In the genomic region with DNA sequence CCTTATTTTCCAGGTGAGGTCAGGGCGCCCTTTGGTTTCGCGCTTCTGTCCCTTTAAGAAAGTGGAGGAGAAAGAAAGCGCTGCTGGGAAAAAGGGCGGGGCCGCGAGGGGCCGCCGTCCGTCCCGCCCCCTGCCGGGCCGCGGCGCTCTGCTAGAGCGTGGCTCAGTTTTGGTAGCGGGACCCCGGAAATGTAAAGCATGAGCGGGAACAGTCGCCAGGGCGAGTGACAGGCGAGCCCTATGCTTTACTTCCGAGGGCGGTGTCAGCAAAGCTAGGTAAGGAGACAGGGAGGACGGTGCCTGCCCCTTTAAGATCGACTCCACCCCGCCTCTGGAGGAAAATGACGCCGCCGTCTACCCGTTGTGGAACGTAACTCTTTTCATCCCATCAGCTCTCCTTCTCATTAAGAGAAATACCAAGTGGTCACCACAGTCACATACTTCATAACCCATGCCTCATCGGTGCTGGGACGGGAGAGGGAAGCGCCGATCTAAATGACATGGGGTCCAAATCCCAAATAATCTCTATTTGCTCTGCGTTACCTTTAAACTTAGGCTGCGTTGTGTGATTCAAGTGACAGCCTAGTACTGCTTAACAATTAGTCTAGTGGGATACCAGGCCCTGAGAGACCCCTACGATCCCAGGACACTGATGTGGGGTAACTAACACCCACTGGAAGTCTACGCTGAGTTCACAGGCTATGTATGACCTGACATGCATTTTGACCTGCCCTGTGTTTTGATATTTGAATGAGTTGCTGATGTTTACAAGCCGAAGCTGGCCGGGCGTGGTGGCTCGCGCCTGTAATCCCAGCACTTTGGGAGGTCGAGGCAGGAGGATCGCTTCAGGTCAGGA, we compare ENCODE assay signal across 1 cellular context.
A peak's percentile ranks its signal among the peaks of the same experiment; 100 is the strongest.
TF ChIP-seq lines count a peak whose summit lies in the region.

A gene with protein sequence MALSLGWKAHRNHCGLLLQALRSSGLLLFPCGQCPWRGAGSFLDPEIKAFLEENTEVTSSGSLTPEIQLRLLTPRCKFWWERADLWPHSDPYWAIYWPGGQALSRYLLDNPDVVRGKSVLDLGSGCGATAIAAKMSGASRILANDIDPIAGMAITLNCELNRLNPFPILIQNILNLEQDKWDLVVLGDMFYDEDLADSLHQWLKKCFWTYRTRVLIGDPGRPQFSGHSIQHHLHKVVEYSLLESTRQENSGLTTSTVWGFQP (plus strand): TSS at position 602 of the 856 bp plus-strand sequence. CDS start 2,266 bp downstream, outside the sequence.

TF ChIP-seq in GM12878, 131 proteins besides CTCF, POLR2A, EP300 and RAD21 (continued from another document and continues in another):
- TF ChIP-seq SRF (IDR thresholded peaks at IDR 0.05; ENCODE audit: low read depth in 2 of 2, low read length in 2 of 2) (0 out of 4 replicates have a peak, but pooled peaks of 1 of the 2 experiments have one; percentile 30), IKZF2 (IDR thresholded peaks at IDR 0.05) (no peak), ESRRA (IDR thresholded peaks at IDR 0.05; ENCODE audit: low read length) (peak; percentile 29; the same call in 1 of the 2 replicates), ZNF217 (IDR thresholded peaks at IDR 0.05) (no peak), STAT1 (conservative IDR thresholded peaks at IDR 0.05) (no peak; the same call in 1 of the 2 replicates), HCFC1 (IDR thresholded peaks at IDR 0.05; ENCODE audit: low read length) (no peak), MXI1 (IDR thresholded peaks at IDR 0.05; ENCODE audit: low read depth, low read length) (peak; percentile 85), TAF1 (IDR thresholded peaks at IDR 0.05; ENCODE audit: borderline replicate concordance, low read depth, low read length) (0 out of 2 replicates have a peak, but pooled peaks have one; percentile 4), BRCA1 (IDR thresholded peaks at IDR 0.05; ENCODE audit: low read depth, low read length) (no peak), NR2F1 (conservative IDR thresholded peaks at IDR 0.05) (no peak; the same call in 1 of the 2 replicates), MTA3 (IDR thresholded peaks at IDR 0.05; ENCODE audit: borderline replicate concordance, low read length) (no peak), PAX8 (IDR thresholded peaks at IDR 0.05) (no peak), BMI1 (IDR thresholded peaks at IDR 0.05; ENCODE audit: borderline replicate concordance) (no peak), TBL1XR1 (IDR thresholded peaks at IDR 0.05; ENCODE audit: low read depth, low read length) (0 out of 2 replicates have a peak, but pooled peaks have one; percentile 53), SP1 (IDR thresholded peaks at IDR 0.05; ENCODE audit: low read depth, low read length) (peak; percentile 68), JUND (IDR thresholded peaks at IDR 0.05; ENCODE audit: low read depth, low read length) (0 out of 2 replicates have a peak, but pooled peaks have one; percentile 30), YBX1 (IDR thresholded peaks at IDR 0.05) (no peak), NBN (IDR thresholded peaks at IDR 0.05) (peak; percentile 59; the same call in 1 of the 2 replicates), RFX5 (IDR thresholded peaks at IDR 0.05; ENCODE audit: low read depth, low read length) (0 out of 2 replicates have a peak, but pooled peaks have one; percentile 35), CREM (IDR thresholded peaks at IDR 0.05; ENCODE audit: low read depth) (peak; percentile 29; the same call in 1 of the 2 replicates), POU2F2 (IDR thresholded peaks at IDR 0.05; ENCODE audit: borderline replicate concordance, low read depth, low read length) (0 out of 3 replicates have a peak, but pooled peaks have one; percentile 2), ZNF207 (IDR thresholded peaks at IDR 0.05; ENCODE audit: borderline replicate concordance) (0 out of 2 replicates have a peak, but pooled peaks have one; percentile 35), MTA2 (IDR thresholded peaks at IDR 0.05; ENCODE audit: low read depth) (peak; percentile 28), CREB1 (IDR thresholded peaks at IDR 0.05; ENCODE audit: low read depth) (peak; percentile 82), POLR2AphosphoS5 (IDR thresholded peaks at IDR 0.05; ENCODE audit: low read length) (peak; percentile 71), NFIC (IDR thresholded peaks at IDR 0.05; ENCODE audit: low read depth, low read length) (no peak)
- TF ChIP-seq, protein P1, sequence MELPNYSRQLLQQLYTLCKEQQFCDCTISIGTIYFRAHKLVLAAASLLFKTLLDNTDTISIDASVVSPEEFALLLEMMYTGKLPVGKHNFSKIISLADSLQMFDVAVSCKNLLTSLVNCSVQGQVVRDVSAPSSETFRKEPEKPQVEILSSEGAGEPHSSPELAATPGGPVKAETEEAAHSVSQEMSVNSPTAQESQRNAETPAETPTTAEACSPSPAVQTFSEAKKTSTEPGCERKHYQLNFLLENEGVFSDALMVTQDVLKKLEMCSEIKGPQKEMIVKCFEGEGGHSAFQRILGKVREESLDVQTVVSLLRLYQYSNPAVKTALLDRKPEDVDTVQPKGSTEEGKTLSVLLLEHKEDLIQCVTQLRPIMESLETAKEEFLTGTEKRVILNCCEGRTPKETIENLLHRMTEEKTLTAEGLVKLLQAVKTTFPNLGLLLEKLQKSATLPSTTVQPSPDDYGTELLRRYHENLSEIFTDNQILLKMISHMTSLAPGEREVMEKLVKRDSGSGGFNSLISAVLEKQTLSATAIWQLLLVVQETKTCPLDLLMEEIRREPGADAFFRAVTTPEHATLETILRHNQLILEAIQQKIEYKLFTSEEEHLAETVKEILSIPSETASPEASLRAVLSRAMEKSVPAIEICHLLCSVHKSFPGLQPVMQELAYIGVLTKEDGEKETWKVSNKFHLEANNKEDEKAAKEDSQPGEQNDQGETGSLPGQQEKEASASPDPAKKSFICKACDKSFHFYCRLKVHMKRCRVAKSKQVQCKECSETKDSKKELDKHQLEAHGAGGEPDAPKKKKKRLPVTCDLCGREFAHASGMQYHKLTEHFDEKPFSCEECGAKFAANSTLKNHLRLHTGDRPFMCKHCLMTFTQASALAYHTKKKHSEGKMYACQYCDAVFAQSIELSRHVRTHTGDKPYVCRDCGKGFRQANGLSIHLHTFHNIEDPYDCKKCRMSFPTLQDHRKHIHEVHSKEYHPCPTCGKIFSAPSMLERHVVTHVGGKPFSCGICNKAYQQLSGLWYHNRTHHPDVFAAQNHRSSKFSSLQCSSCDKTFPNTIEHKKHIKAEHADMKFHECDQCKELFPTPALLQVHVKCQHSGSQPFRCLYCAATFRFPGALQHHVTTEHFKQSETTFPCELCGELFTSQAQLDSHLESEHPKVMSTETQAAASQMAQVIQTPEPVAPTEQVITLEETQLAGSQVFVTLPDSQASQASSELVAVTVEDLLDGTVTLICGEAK (IDR thresholded peaks at IDR 0.05; ENCODE audit: borderline replicate concordance) = peak; percentile 46; the same call in 1 of the 2 replicates
- TF ChIP-seq, protein P2, sequence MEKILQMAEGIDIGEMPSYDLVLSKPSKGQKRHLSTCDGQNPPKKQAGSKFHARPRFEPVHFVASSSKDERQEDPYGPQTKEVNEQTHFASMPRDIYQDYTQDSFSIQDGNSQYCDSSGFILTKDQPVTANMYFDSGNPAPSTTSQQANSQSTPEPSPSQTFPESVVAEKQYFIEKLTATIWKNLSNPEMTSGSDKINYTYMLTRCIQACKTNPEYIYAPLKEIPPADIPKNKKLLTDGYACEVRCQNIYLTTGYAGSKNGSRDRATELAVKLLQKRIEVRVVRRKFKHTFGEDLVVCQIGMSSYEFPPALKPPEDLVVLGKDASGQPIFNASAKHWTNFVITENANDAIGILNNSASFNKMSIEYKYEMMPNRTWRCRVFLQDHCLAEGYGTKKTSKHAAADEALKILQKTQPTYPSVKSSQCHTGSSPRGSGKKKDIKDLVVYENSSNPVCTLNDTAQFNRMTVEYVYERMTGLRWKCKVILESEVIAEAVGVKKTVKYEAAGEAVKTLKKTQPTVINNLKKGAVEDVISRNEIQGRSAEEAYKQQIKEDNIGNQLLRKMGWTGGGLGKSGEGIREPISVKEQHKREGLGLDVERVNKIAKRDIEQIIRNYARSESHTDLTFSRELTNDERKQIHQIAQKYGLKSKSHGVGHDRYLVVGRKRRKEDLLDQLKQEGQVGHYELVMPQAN (conservative IDR thresholded peaks at IDR 0.05) = peak; percentile 40; the same call in 1 of the 2 replicates
- TF ChIP-seq, protein P3, sequence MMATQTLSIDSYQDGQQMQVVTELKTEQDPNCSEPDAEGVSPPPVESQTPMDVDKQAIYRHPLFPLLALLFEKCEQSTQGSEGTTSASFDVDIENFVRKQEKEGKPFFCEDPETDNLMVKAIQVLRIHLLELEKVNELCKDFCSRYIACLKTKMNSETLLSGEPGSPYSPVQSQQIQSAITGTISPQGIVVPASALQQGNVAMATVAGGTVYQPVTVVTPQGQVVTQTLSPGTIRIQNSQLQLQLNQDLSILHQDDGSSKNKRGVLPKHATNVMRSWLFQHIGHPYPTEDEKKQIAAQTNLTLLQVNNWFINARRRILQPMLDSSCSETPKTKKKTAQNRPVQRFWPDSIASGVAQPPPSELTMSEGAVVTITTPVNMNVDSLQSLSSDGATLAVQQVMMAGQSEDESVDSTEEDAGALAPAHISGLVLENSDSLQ (IDR thresholded peaks at IDR 0.05) = peak; percentile 97
- TF ChIP-seq, protein P4, sequence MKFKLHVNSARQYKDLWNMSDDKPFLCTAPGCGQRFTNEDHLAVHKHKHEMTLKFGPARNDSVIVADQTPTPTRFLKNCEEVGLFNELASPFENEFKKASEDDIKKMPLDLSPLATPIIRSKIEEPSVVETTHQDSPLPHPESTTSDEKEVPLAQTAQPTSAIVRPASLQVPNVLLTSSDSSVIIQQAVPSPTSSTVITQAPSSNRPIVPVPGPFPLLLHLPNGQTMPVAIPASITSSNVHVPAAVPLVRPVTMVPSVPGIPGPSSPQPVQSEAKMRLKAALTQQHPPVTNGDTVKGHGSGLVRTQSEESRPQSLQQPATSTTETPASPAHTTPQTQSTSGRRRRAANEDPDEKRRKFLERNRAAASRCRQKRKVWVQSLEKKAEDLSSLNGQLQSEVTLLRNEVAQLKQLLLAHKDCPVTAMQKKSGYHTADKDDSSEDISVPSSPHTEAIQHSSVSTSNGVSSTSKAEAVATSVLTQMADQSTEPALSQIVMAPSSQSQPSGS (IDR thresholded peaks at IDR 0.05; ENCODE audit: low read length) = peak; percentile 31; the same call in 1 of the 2 replicates
- TF ChIP-seq, protein P5, sequence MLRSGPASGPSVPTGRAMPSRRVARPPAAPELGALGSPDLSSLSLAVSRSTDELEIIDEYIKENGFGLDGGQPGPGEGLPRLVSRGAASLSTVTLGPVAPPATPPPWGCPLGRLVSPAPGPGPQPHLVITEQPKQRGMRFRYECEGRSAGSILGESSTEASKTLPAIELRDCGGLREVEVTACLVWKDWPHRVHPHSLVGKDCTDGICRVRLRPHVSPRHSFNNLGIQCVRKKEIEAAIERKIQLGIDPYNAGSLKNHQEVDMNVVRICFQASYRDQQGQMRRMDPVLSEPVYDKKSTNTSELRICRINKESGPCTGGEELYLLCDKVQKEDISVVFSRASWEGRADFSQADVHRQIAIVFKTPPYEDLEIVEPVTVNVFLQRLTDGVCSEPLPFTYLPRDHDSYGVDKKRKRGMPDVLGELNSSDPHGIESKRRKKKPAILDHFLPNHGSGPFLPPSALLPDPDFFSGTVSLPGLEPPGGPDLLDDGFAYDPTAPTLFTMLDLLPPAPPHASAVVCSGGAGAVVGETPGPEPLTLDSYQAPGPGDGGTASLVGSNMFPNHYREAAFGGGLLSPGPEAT (IDR thresholded peaks at IDR 0.05; ENCODE audit: low read depth) = peak; percentile 98
- TF ChIP-seq, protein P6, sequence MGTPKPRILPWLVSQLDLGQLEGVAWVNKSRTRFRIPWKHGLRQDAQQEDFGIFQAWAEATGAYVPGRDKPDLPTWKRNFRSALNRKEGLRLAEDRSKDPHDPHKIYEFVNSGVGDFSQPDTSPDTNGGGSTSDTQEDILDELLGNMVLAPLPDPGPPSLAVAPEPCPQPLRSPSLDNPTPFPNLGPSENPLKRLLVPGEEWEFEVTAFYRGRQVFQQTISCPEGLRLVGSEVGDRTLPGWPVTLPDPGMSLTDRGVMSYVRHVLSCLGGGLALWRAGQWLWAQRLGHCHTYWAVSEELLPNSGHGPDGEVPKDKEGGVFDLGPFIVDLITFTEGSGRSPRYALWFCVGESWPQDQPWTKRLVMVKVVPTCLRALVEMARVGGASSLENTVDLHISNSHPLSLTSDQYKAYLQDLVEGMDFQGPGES (IDR thresholded peaks at IDR 0.05) = 0 out of 2 replicates have a peak, but pooled peaks have one; percentile 21
- TF ChIP-seq, protein P7, sequence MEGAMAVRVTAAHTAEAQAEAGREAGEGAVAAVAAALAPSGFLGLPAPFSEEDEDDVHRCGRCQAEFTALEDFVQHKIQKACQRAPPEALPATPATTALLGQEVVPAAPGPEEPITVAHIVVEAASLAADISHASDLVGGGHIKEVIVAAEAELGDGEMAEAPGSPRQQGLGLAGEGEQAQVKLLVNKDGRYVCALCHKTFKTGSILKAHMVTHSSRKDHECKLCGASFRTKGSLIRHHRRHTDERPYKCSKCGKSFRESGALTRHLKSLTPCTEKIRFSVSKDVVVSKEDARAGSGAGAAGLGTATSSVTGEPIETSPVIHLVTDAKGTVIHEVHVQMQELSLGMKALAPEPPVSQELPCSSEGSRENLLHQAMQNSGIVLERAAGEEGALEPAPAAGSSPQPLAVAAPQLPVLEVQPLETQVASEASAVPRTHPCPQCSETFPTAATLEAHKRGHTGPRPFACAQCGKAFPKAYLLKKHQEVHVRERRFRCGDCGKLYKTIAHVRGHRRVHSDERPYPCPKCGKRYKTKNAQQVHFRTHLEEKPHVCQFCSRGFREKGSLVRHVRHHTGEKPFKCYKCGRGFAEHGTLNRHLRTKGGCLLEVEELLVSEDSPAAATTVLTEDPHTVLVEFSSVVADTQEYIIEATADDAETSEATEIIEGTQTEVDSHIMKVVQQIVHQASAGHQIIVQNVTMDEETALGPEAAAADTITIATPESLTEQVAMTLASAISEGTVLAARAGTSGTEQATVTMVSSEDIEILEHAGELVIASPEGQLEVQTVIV (IDR thresholded peaks at IDR 0.05; ENCODE audit: borderline replicate concordance, partially characterized antibody) = peak; percentile 88
- TF ChIP-seq, protein P8, sequence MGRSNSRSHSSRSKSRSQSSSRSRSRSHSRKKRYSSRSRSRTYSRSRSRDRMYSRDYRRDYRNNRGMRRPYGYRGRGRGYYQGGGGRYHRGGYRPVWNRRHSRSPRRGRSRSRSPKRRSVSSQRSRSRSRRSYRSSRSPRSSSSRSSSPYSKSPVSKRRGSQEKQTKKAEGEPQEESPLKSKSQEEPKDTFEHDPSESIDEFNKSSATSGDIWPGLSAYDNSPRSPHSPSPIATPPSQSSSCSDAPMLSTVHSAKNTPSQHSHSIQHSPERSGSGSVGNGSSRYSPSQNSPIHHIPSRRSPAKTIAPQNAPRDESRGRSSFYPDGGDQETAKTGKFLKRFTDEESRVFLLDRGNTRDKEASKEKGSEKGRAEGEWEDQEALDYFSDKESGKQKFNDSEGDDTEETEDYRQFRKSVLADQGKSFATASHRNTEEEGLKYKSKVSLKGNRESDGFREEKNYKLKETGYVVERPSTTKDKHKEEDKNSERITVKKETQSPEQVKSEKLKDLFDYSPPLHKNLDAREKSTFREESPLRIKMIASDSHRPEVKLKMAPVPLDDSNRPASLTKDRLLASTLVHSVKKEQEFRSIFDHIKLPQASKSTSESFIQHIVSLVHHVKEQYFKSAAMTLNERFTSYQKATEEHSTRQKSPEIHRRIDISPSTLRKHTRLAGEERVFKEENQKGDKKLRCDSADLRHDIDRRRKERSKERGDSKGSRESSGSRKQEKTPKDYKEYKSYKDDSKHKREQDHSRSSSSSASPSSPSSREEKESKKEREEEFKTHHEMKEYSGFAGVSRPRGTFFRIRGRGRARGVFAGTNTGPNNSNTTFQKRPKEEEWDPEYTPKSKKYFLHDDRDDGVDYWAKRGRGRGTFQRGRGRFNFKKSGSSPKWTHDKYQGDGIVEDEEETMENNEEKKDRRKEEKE (IDR thresholded peaks at IDR 0.05) = no peak
